Comparison of ENCODE assay signal across 17 cellular contexts in the genomic region with DNA sequence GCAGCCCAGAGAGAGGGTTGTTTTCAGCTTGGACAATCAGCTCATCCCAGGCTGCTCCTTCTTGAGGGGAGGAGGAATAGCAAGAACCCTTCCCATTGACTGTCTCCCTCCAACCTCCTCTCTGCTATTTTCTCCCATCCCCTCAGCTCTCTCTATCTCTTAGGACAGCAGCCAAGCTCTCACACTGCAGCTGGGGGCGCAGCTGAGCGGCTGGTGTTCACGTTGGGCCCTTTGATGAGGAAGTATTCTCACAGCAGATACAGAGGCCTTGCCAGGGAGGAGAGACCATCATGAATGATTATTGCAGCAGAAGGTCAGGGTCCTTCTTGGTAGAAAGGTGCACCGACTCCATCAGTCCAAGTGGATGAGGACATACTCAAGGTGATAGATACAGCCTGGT. TPM values are rescaled to one million over a fixed set of nuclear protein-coding genes. Genes with fewer than 3 reads are reported as not detected.
A peak's percentile ranks its signal among the peaks of the same experiment; 100 is the strongest.
DNase-seq lines count a peak whose midpoint lies in the region; ATAC-seq and TF ChIP-seq lines count a peak whose summit lies in the region.
"Had no signal": no experiment of that assay in that cellular context is flagged by ENCODE, and none has a peak within 500 bp of the region (broad histone marks: within the 10 kb centered on the region; RNA-seq: fewer than 3 reads in every experiment).

No MANE protein-coding gene starts in this region.

- in situ Hi-C loops in SK-MEL-5 (cut with HindIII; ENCODE audit: low pct_unique_long_range_greater_than_20kb, low sequenced_read_pairs), result no loop called here

- intact Hi-C loops in Right ventricle myocardium inferior (cut with DNase I), result no loop called here

- no peaks in the 10 kb centered on the region for H3K36me3 Mint-ChIP-seq in T-cell

- H3K9me3 Mint-ChIP-seq in T-cell, result peaks cover 0 to 4% (median 0%) of the 10 kb centered on the region in 3 donors
- H3K9me3 Mint-ChIP-seq: activated CD8-positive, alpha-beta T cell treated with anti-CD3 and anti-CD28 coated beads for 36 hours; activated T-helper 2 cell treated with anti-CD3 and anti-CD28 coated beads, Interferon-gamma antibody, Interleukin-2, Interleukin-4, amounts not matched to agents 10 μg/mL and 5 μg/mL and 100 μg/mL, durations not matched to agents 14 hours and 24 hours and 36 hours had no signal

- CTCF ChIA-PET in T-cell (lab: Charles Lee), result no interaction called here

- peaks cover 7 to 14% of the 10 kb centered on the region in 2 donors for H3K27me3 Mint-ChIP-seq in T-cell

- ATAC-seq in GM21619 (IDR thresholded peaks at IDR 0.05; ENCODE audit: unreplicated experiment), result no peak
- no peak for ATAC-seq in T-cell (replicated peaks in 1 of 4)
- ATAC-seq in GM18861 (IDR thresholded peaks at IDR 0.05; ENCODE audit: unreplicated experiment), result no peak
- ATAC-seq in Right ventricle myocardium inferior, result no peak
- ATAC-seq: activated CD8-positive, alpha-beta T cell treated with anti-CD3 and anti-CD28 coated beads for 36 hours; stimulated activated naive CD8-positive, alpha-beta T cell treated with anti-CD3 and anti-CD28 coated beads, Interleukin-15, Interleukin-2, amounts not matched to agents 100 U/mL and 50 U/mL, for 24 hours had no signal

- no peak overlapping the region for H3K4me3 Mint-ChIP-seq in T-cell
- H3K4me3 Mint-ChIP-seq: activated CD8-positive, alpha-beta T cell treated with anti-CD3 and anti-CD28 coated beads for 36 hours had no signal

- DNase-seq in GM12865 (ENCODE audit: low read depth) (peak; percentile 35), HuH-7 (ENCODE audit: low spot score) (peak; percentile 24), SK-MEL-5 (ENCODE audit: low read depth, low spot score) (peak; percentile 49), iPS-NIHi7 (ENCODE audit: extremely low spot score) (peak; percentile 73), T-cell (no peak), Right ventricle myocardium inferior (ENCODE audit: missing footprints) (no peak)
- DNase-seq: activated CD8-positive, alpha-beta T cell treated with anti-CD3 and anti-CD28 coated beads for 36 hours; aorta; NCI-H1105 treated with DMSO at 0.1 percent for 48 hours; NCI-H446; occipital lobe; stimulated activated naive CD8-positive, alpha-beta T cell treated with anti-CD3 and anti-CD28 coated beads, Interleukin-15, Interleukin-2, amounts not matched to agents 100 U/mL and 50 U/mL, for 24 hours had no signal

- no peak overlapping the region for H3K27ac Mint-ChIP-seq in T-cell
- H3K27ac Mint-ChIP-seq: activated CD8-positive, alpha-beta T cell treated with anti-CD3 and anti-CD28 coated beads for 36 hours; activated T-helper 2 cell treated with anti-CD3 and anti-CD28 coated beads, Interferon-gamma antibody, Interleukin-2, Interleukin-4, amounts not matched to agents 10 μg/mL and 5 μg/mL and 100 μg/mL, durations not matched to agents 14 hours and 24 hours and 36 hours had no signal

- no peak overlapping the region for H3K4me3 ChIP-seq in GM12865 (ENCODE audit: low read depth, low read length)
- H3K4me3 ChIP-seq: skin epidermis, vagina had no signal

- peak; percentile 46 for TF ChIP-seq CTCF in GM12865 (IDR thresholded peaks at IDR 0.05; ENCODE audit: insufficient read depth, low read depth, low read length, missing control alignments)

- POLR2A ChIA-PET in T-cell (lab: Charles Lee), result no interaction called here

- H3K4me1 Mint-ChIP-seq in T-cell, result no peaks in the 10 kb centered on the region

RNA-seq across cellular contexts. Expression of a gene that starts 26.5 kb away (rescaled TPM):
- total RNA-seq in SK-MEL-5 (2014; rRNA removed; shearing (Covaris generic)), result 56.3 and 62.4 TPM in 2 replicates
- 53.2 and 81.0 TPM in 2 replicates for polyA plus RNA-seq in SK-MEL-5 (2015; cell fraction: cytosol; rRNA removed)
- polyA plus RNA-seq in SK-MEL-5 (2015; cell fraction: nucleus; rRNA removed), result 20.9 and 23.9 TPM in 2 replicates
- total RNA-seq in T-cell (1 to 10 TPM; 2.1 to 6.7 (median 3.1) TPM), Right ventricle myocardium inferior (42.4 TPM)

Comparison
In these comparisons a context has a peak if more than half of its experiments do, and no peak if none do; other contexts are left out.
1. DNase-seq: peak in GM12865 (single experiment), HuH-7 (single experiment), SK-MEL-5 (single experiment) and iPS-NIHi7 (single experiment); none in T-cell (0 of 34) and Right ventricle myocardium inferior (single experiment).